In the genomic region with DNA sequence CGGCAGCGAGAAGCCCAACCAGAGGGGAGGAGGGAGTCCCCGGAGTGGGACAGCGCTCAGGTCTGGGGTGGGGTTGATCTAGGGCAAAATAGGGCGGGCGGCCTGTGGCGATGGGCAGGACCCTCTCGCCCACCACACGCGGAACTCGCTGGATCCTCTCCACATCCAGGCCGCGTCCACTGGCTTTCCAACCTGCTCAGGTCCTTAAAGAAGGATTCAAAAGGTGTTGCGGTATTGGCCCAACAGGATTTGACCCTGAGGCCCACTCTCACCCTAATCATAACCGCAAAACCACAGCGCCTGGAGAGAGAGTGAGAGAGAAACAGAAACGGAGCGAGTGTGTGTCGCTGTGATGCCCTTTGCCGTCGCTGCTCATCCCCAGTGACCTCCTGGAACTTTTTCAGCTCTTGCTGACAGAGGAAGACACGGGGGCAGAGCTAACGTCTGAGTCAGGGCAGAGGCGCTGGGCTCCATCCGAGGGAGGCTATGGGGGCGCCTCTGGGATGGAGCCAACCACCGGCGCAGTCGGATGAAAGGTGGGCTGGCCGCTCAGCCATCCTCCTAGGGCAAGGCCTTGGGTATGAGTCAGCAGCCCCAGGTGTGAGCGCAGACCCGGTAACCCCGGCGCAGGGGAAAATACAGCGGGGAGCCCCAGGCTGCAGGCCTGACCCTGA, we compare ENCODE assay signal across 10 cellular contexts. TPM values are rescaled to one million over a fixed set of nuclear protein-coding genes. Genes with fewer than 3 reads are reported as not detected.
DNase-seq lines count a peak whose midpoint lies in the region; ATAC-seq and TF ChIP-seq lines count a peak whose summit lies in the region.
"Had no signal": no experiment of that assay in that cellular context is flagged by ENCODE, and none has a peak within 500 bp of the region (broad histone marks: within the 10 kb centered on the region; RNA-seq: fewer than 3 reads in every experiment).

No MANE protein-coding gene starts in this region.

- H3K9me2 ChIP-seq in hepatocyte (replicated peaks; ENCODE audit: insufficient read depth) = no peaks in the 10 kb centered on the region

- intact Hi-C loops in left cardiac atrium (cut with DNase I) = no loop called here
- intact Hi-C loops in cardiac septum (cut with DNase I) = no loop called here

- peak; percentile 30 to 36 for ATAC-seq in left cardiac atrium
- ATAC-seq in stimulated activated naive B cell treated with anti-CD40 and anti-IgM and Interleukin-4, amounts not matched to agents 10 μg/mL and 1 μg/mL and 100 μg/mL, for 72 hours (replicated peaks) = peak; percentile 81 to 85

- H3K4me2 ChIP-seq in hepatocyte = peak overlapping the region; percentile 81

- H3K79me2 ChIP-seq in hepatocyte = no peaks in the 10 kb centered on the region

- H3K4me3 ChIP-seq in hepatocyte = peak overlapping the region; percentile 42

- peaks cover 26 to 35% of the 10 kb centered on the region in 2 donors for H3K4me1 Mint-ChIP-seq in stimulated activated naive B cell treated with anti-CD40 and anti-IgM and Interleukin-4, amounts not matched to agents 10 μg/mL and 1 μg/mL and 100 μg/mL, for 72 hours

- H4K20me1 ChIP-seq in hepatocyte (ENCODE audit: insufficient read depth, poor library complexity, severe bottlenecking) = no peaks in the 10 kb centered on the region

- H2AFZ ChIP-seq in hepatocyte = no peak overlapping the region

- peaks cover 54 to 70% of the 10 kb centered on the region in 2 donors for H3K27me3 Mint-ChIP-seq in stimulated activated naive B cell treated with anti-CD40 and anti-IgM and Interleukin-4, amounts not matched to agents 10 μg/mL and 1 μg/mL and 100 μg/mL, for 72 hours

- no peak for DNase-seq in left cardiac atrium
- no peak for DNase-seq in cardiac septum (ENCODE audit: low spot score)
- DNase-seq in activated CD4-positive, alpha-beta T cell treated with anti-CD3 and anti-CD28 coated beads, Interleukin-2, amount 50 U/mL, for 1 hour = peak; percentile 53
- DNase-seq in hepatocyte (ENCODE audit: low spot score) = no peak
- DNase-seq in stimulated activated naive B cell treated with anti-CD40 and anti-IgM and Interleukin-4, amounts not matched to agents 10 μg/mL and 1 μg/mL and 100 μg/mL, for 72 hours = peak; percentile 74
- no peak for DNase-seq in NCI-H526 (lab: John Stamatoyannopoulos, UW)
- DNase-seq in DMS153 treated with DMSO at 0.1 percent for 48 hours (lab: John Stamatoyannopoulos, UW; ENCODE audit: unreplicated experiment) = no peak
- no peak for DNase-seq in NCI-H345 treated with DMSO at 0.1 percent for 48 hours (lab: John Stamatoyannopoulos, UW; ENCODE audit: unreplicated experiment)
- DNase-seq: DND-41 had no signal

- WGBS in hepatocyte (ENCODE audit: low lambda C conversion rate, missing lambda C conversion rate) = 22% methylated on average over 29 of the region's 35 CpGs

- H3K9me3 ChIP-seq in hepatocyte (ENCODE audit: low read depth) = no peaks in the 10 kb centered on the region

- H3K27ac Mint-ChIP-seq in stimulated activated naive B cell treated with anti-CD40 and anti-IgM and Interleukin-4, amounts not matched to agents 10 μg/mL and 1 μg/mL and 100 μg/mL, for 72 hours = peak overlapping the region; percentile 93

- peaks cover 2 to 3% of the 10 kb centered on the region in 2 donors for H3K36me3 Mint-ChIP-seq in stimulated activated naive B cell treated with anti-CD40 and anti-IgM and Interleukin-4, amounts not matched to agents 10 μg/mL and 1 μg/mL and 100 μg/mL, for 72 hours

- H3K27ac ChIP-seq in hepatocyte = no peak overlapping the region

- H3K36me3 ChIP-seq in hepatocyte (replicated peaks; ENCODE audit: insufficient read depth, low read depth) = no peaks in the 10 kb centered on the region

- no peak for TF ChIP-seq CTCF in hepatocyte (IDR thresholded peaks at IDR 0.05; ENCODE audit: poor library complexity)

- H3K27me3 ChIP-seq in hepatocyte = peaks cover 84% of the 10 kb centered on the region

- peak overlapping the region; percentile 79 to 81 for H3K4me3 Mint-ChIP-seq in stimulated activated naive B cell treated with anti-CD40 and anti-IgM and Interleukin-4, amounts not matched to agents 10 μg/mL and 1 μg/mL and 100 μg/mL, for 72 hours

- H3K9me3 Mint-ChIP-seq in stimulated activated naive B cell treated with anti-CD40 and anti-IgM and Interleukin-4, amounts not matched to agents 10 μg/mL and 1 μg/mL and 100 μg/mL, for 72 hours = no peaks in the 10 kb centered on the region
- H3K9me3 Mint-ChIP-seq: neural crest cell had no signal

- H3K4me1 ChIP-seq in hepatocyte (ENCODE audit: insufficient read depth) = peaks cover 13% of the 10 kb centered on the region

RNA-seq across cellular contexts. Expression of gene OR1F1, which starts 16.7 kb away (rescaled TPM):
- total RNA-seq in left cardiac atrium = not detected
- total RNA-seq in cardiac septum = not detected
- not detected in 2 replicates for total RNA-seq in hepatocyte
- polyA plus RNA-seq in hepatocyte = 0.61 TPM in 1 of 2 replicates, not detected in the other

RNA-seq across cellular contexts. Expression of gene ZNF213, which starts 36.5 kb away (rescaled TPM):
- total RNA-seq in left cardiac atrium (1 to 10 TPM; 6.5 to 6.7 TPM), cardiac septum (7.5 TPM), hepatocyte (3.4 and 3.8 TPM in 2 replicates)
- 4.0 and 6.0 TPM in 2 replicates for polyA plus RNA-seq in hepatocyte

RNA-seq across cellular contexts. Expression of gene ZNF205, which starts 58.9 kb away (rescaled TPM):
- total RNA-seq in left cardiac atrium (1 to 10 TPM; 7.0 to 7.2 TPM), cardiac septum (6.5 TPM), hepatocyte (10.0 and 12.3 TPM in 2 replicates)
- polyA plus RNA-seq in hepatocyte = 12.6 and 13.2 TPM in 2 replicates

Comparison
In these comparisons a context has a peak if more than half of its experiments do, and no peak if none do; other contexts are left out.
1. DNase-seq: peak in activated CD4-positive, alpha-beta T cell treated with anti-CD3 and anti-CD28 coated beads, Interleukin-2, amount 50 U/mL, for 1 hour (single experiment) and stimulated activated naive B cell treated with anti-CD40 and anti-IgM and Interleukin-4, amounts not matched to agents 10 μg/mL and 1 μg/mL and 100 μg/mL, for 72 hours (single experiment); none in left cardiac atrium (single experiment), cardiac septum (single experiment), hepatocyte (single experiment), NCI-H526 (0 of 2), DMS153 treated with DMSO at 0.1 percent for 48 hours (single experiment) and NCI-H345 treated with DMSO at 0.1 percent for 48 hours (single experiment).